In genomic region chr1:179706339-179706941, GRCh38 we compare ENCODE assay signal across 8 cellular contexts. TPM values are rescaled to one million over a fixed set of nuclear protein-coding genes. Genes with fewer than 3 reads are reported as not detected.
DNase-seq lines count a peak whose midpoint lies in the region; ATAC-seq and TF ChIP-seq lines count a peak whose summit lies in the region.

No MANE protein-coding gene starts in this region.

- peaks cover 0 to 4% (median 0%) of the 10 kb centered on the region in 7 donors for H3K27me3 ChIP-seq in heart right ventricle
- no peaks in the 10 kb centered on the region for H3K27me3 ChIP-seq in gastrocnemius medialis

- H3K9me3 ChIP-seq in heart right ventricle, result no peaks in the 10 kb centered on the region
- H3K9me3 ChIP-seq in gastrocnemius medialis, result no peaks in the 10 kb centered on the region

- no peak for TF ChIP-seq POLR2A in gastrocnemius medialis (IDR thresholded peaks at IDR 0.05)

- no peak overlapping the region for H3K4me3 ChIP-seq in heart right ventricle
- no peak overlapping the region for H3K4me3 ChIP-seq in gastrocnemius medialis

- TF ChIP-seq CTCF in heart right ventricle (IDR thresholded peaks at IDR 0.05) (peak; percentile 58 to 89 (median 79)), gastrocnemius medialis (IDR thresholded peaks at IDR 0.05 in 4 of 5, conservative IDR thresholded peaks at IDR 0.05 in 1 of 5) (peak; percentile 47 to 73 (median 60))

- DNase-seq in ELR (ENCODE audit: low read depth), result peak; percentile 70
- DNase-seq in LHCN-M2 (ENCODE audit: low read depth), result peak; percentile 57
- peak; percentile 52 for DNase-seq in RPMI7951 (ENCODE audit: low read depth)
- DNase-seq in activated gamma-delta T cell treated with anti-CD3 and anti-CD28 coated beads, Interleukin-2, amount 50 U/mL, for 16 hours (ENCODE audit: low read depth), result peak; percentile 18
- DNase-seq in heart right ventricle, result peak; percentile 24 to 70
- DNase-seq in gastrocnemius medialis, result peak in 1 of 2 donors; percentile 9

- 1 to 2% methylated on average over 3 of the region's 3 CpGs for WGBS in heart right ventricle, 2 donors

- intact Hi-C loops in heart right ventricle (cut with DNase I) (loop anchor here in 8 of 10 donors (1.0 to 10.0 kb wide), 9 partner anchors 103 to 471 kb away; no protein-coding TSS in a partner anchor), gastrocnemius medialis (cut with DNase I; ENCODE audit: low total_unique reads) (loop anchor here (1.0 to 5.0 kb wide), 3 partner anchors 103 to 776 kb away; no protein-coding TSS in a partner anchor)

- ATAC-seq in heart right ventricle, result no peak
- ATAC-seq in gastrocnemius medialis, result no peak
- no peak for ATAC-seq in HG02642 (IDR thresholded peaks at IDR 0.05; ENCODE audit: poor library complexity, unreplicated experiment)
- no peak for ATAC-seq in HG03196 (IDR thresholded peaks at IDR 0.05; ENCODE audit: unreplicated experiment)

- H3K27ac ChIP-seq in heart right ventricle, result peak overlapping the region in 1 of 10 donors; percentile 30
- H3K27ac ChIP-seq in gastrocnemius medialis, result no peak overlapping the region

- H3K36me3 ChIP-seq in heart right ventricle, result no peaks in the 10 kb centered on the region
- no peaks in the 10 kb centered on the region for H3K36me3 ChIP-seq in gastrocnemius medialis

- in situ Hi-C loops in gastrocnemius medialis (cut with MboI; ENCODE audit: low sequenced_read_pairs in 4 of 4), result loop anchor here in 1 of 4 donors (25.0 kb wide), 1 partner anchor 481 kb away; no protein-coding TSS in a partner anchor

- H3K4me1 ChIP-seq in heart right ventricle (peaks cover 3 to 40% (median 23%) of the 10 kb centered on the region in 9 donors), gastrocnemius medialis (peaks cover 0 to 11% of the 10 kb centered on the region in 2 donors)

RNA-seq across cellular contexts. Expression of gene FAM163A, which starts 36.7 kb away (rescaled TPM):
- not detected in 2 replicates for total RNA-seq in LHCN-M2 (2014; rRNA removed)
- polyA plus RNA-seq in LHCN-M2 (2012), result not detected
- total RNA-seq in RPMI7951 (2014; rRNA removed; shearing (Covaris generic)), result not detected in 2 replicates
- under 1 TPM in 6 of 10 donors, not detected in 4; 0.07 to 0.30 (median 0.14) TPM for total RNA-seq in heart right ventricle
- under 1 TPM; 0.15 to 0.19 TPM for polyA plus RNA-seq in heart right ventricle
- total RNA-seq in gastrocnemius medialis, result under 1 TPM in 1 of 4 donors, not detected in 3; 0.16 TPM
